Comparison of ENCODE assay signal across 29 cellular contexts in the genomic region with DNA sequence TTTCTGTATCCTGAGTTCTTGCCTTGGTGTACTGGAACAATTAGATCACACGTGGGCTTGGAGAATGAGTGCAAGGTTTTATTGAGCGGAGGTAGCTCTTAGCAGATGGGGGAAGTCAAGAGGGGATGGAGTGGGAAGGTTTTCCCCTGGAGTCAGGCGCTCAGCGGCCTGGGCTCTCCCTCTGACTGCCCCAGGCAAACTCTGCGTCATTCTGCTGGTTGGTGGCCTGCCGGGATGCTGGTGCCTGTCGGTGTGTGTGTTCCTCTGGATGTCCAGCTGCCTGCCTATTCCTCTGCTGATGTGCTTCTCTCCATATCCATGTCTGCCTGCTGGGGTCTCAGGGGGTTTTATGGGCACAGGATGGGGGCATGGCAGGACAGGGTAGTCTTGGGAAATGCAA.
"Had no signal": no experiment of that assay in that cellular context is flagged by ENCODE, and none has a peak within 500 bp of the region (broad histone marks: within the 10 kb centered on the region; RNA-seq: fewer than 3 reads in every experiment).

No MANE protein-coding gene starts in this region.

- H3K27me3 ChIP-seq: ovary, right lobe of liver, sigmoid colon, stomach, thyroid gland, tibial nerve, upper lobe of right lung, uterus had no signal

- DNase-seq: naive thymus-derived CD8-positive, alpha-beta T cell; nephron progenitor cell; occipital lobe; ovary; posterior cingulate gyrus; psoas muscle; right cardiac atrium; right lobe of liver; sigmoid colon; small intestine; stimulated activated CD4-positive, alpha-beta T cell treated with anti-CD3 and anti-CD28 coated beads, Interleukin-15, amount 100 ng/mL, for 24 hours; stimulated activated CD4-positive, alpha-beta T cell treated with anti-CD3 and anti-CD28 coated beads, Interleukin-2, amount 100 ng/mL, for 24 hours; stimulated activated CD4-positive, alpha-beta T cell treated with anti-CD3 and anti-CD28 coated beads, Interleukin-2, amount 100 ng/mL, for 48 hours; stimulated activated CD4-positive, alpha-beta T cell treated with anti-CD3 and anti-CD28 coated beads, Interleukin-4, amount 100 ng/mL, for 24 hours; stimulated activated naive B cell treated with anti-CD40 and anti-IgM and Interleukin-4, amounts not matched to agents 10 μg/mL and 1 μg/mL and 100 μg/mL, for 72 hours; stimulated activated naive CD4-positive, alpha-beta T cell treated with Interleukin-2 at 50 U/mL for 16 hours; stomach; thyroid gland; upper lobe of right lung; uterus had no signal

- H3K4me3 ChIP-seq: ovary, psoas muscle, right lobe of liver, sigmoid colon, stomach, thoracic aorta, thyroid gland, tibial nerve, upper lobe of right lung, uterus had no signal

- H3K27ac Mint-ChIP-seq: naive thymus-derived CD8-positive, alpha-beta T cell; natural killer cell treated with Interleukin-12 subunit alpha and Interleukin-12 subunit beta and Interleukin-15 and Interleukin-18, amount 100 ng/mL, for 72 hours; nephron progenitor cell; progenitor cell of endocrine pancreas; stimulated activated effector memory CD8-positive, alpha-beta T cell treated with anti-CD3 and anti-CD28 coated beads, Interleukin-12 subunit alpha, Interleukin-12 subunit beta, amount 100 ng/mL, for 72 hours; stimulated activated naive B cell treated with anti-CD40 and anti-IgM and Interleukin-4, amounts not matched to agents 10 μg/mL and 1 μg/mL and 100 μg/mL, for 72 hours; stimulated activated naive CD8-positive, alpha-beta T cell treated with anti-CD3 and anti-CD28 coated beads, Interleukin-15, Interleukin-2, amounts not matched to agents 100 ng/mL and 50 ng/mL, for 24 hours; type B pancreatic cell had no signal

- H2AFZ ChIP-seq: parathyroid adenoma had no signal

- H3K27ac ChIP-seq: ovary, parathyroid adenoma, psoas muscle, right lobe of liver, sigmoid colon, stomach, thoracic aorta, thyroid gland, upper lobe of right lung, uterus had no signal

- H3K27me3 Mint-ChIP-seq: type B pancreatic cell had no signal

- H3K9ac ChIP-seq: parathyroid adenoma had no signal

- H3K9me3 Mint-ChIP-seq: naive thymus-derived CD8-positive, alpha-beta T cell; natural killer cell treated with Interleukin-12 subunit alpha and Interleukin-12 subunit beta and Interleukin-15 and Interleukin-18, amount 100 ng/mL, for 72 hours; nephron progenitor cell; neural crest cell; stimulated activated effector memory CD8-positive, alpha-beta T cell treated with anti-CD3 and anti-CD28 coated beads, Interleukin-12 subunit alpha, Interleukin-12 subunit beta, amount 100 ng/mL, for 72 hours; stimulated activated naive B cell treated with anti-CD40 and anti-IgM and Interleukin-4, amounts not matched to agents 10 μg/mL and 1 μg/mL and 100 μg/mL, for 72 hours; stimulated activated naive CD8-positive, alpha-beta T cell treated with anti-CD3 and anti-CD28 coated beads, Interleukin-15, Interleukin-2, amounts not matched to agents 100 ng/mL and 50 ng/mL, for 24 hours; type B pancreatic cell had no signal

- ATAC-seq: naive thymus-derived CD8-positive, alpha-beta T cell; natural killer cell treated with Interleukin-12 subunit alpha and Interleukin-12 subunit beta and Interleukin-15 and Interleukin-18, amount 100 ng/mL, for 72 hours; psoas muscle; right cardiac atrium; right lobe of liver; stimulated activated effector memory CD8-positive, alpha-beta T cell treated with anti-CD3 and anti-CD28 coated beads, Interleukin-12 subunit alpha, Interleukin-12 subunit beta, amount 100 ng/mL, for 72 hours; stimulated activated naive B cell treated with anti-CD40 and anti-IgM and Interleukin-4, amounts not matched to agents 10 μg/mL and 1 μg/mL and 100 μg/mL, for 72 hours; upper lobe of right lung had no signal

- H3K9me3 ChIP-seq: ovary, psoas muscle, right lobe of liver, sigmoid colon, stomach, thoracic aorta, thyroid gland, tibial nerve, upper lobe of right lung, uterus had no signal

- H3K4me1 ChIP-seq: parathyroid adenoma, right lobe of liver, uterus had no signal

- H3K4me1 Mint-ChIP-seq: naive thymus-derived CD8-positive, alpha-beta T cell; stimulated activated effector memory CD8-positive, alpha-beta T cell treated with anti-CD3 and anti-CD28 coated beads, Interleukin-12 subunit alpha, Interleukin-12 subunit beta, amount 100 ng/mL, for 72 hours; stimulated activated naive B cell treated with anti-CD40 and anti-IgM and Interleukin-4, amounts not matched to agents 10 μg/mL and 1 μg/mL and 100 μg/mL, for 72 hours had no signal

- H3K4me3 Mint-ChIP-seq: naive thymus-derived CD8-positive, alpha-beta T cell; natural killer cell treated with Interleukin-12 subunit alpha and Interleukin-12 subunit beta and Interleukin-15 and Interleukin-18, amount 100 ng/mL, for 72 hours; nephron progenitor cell; neural crest cell; stimulated activated effector memory CD8-positive, alpha-beta T cell treated with anti-CD3 and anti-CD28 coated beads, Interleukin-12 subunit alpha, Interleukin-12 subunit beta, amount 100 ng/mL, for 72 hours; stimulated activated naive B cell treated with anti-CD40 and anti-IgM and Interleukin-4, amounts not matched to agents 10 μg/mL and 1 μg/mL and 100 μg/mL, for 72 hours; stimulated activated naive CD8-positive, alpha-beta T cell treated with anti-CD3 and anti-CD28 coated beads, Interleukin-15, Interleukin-2, amounts not matched to agents 100 ng/mL and 50 ng/mL, for 24 hours; type B pancreatic cell had no signal

- H3K36me3 Mint-ChIP-seq: naive thymus-derived CD8-positive, alpha-beta T cell; natural killer cell treated with Interleukin-12 subunit alpha and Interleukin-12 subunit beta and Interleukin-15 and Interleukin-18, amount 100 ng/mL, for 72 hours; stimulated activated effector memory CD8-positive, alpha-beta T cell treated with anti-CD3 and anti-CD28 coated beads, Interleukin-12 subunit alpha, Interleukin-12 subunit beta, amount 100 ng/mL, for 72 hours; stimulated activated naive B cell treated with anti-CD40 and anti-IgM and Interleukin-4, amounts not matched to agents 10 μg/mL and 1 μg/mL and 100 μg/mL, for 72 hours; type B pancreatic cell had no signal

- H3K79me2 ChIP-seq: parathyroid adenoma had no signal

- H3K36me3 ChIP-seq: ovary, right lobe of liver, sigmoid colon, stomach, thoracic aorta, thyroid gland, tibial nerve, upper lobe of right lung, uterus had no signal
